In the genomic region with DNA sequence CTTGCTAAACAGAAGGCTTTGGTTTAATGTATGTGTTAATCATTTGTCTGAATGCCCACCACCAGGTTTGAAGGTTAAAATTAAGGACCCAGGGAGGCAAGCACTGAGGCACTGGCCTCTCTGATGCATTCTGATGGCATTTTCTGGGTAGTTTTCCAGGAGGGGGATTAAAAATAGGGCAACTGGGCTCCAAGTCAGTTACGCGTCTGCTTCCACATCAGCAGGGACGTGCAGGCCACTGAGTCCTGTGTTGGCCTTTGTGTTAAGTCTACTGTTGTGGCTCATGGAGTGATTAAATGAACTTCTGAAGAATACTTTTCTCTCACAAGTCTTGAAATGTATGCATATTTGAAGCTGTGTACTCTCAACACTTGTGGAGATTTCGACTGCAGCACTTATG, we compare ENCODE assay signal across 1 cellular context.
TF ChIP-seq lines count a peak whose summit lies in the region.

No MANE protein-coding gene starts in this region.

TF ChIP-seq in HepG2, 621 proteins besides CTCF, POLR2A, EP300 and RAD21:
- TF ChIP-seq CHCHD3 (CRISPR knock-in tag; IDR thresholded peaks at IDR 0.05) (peak; percentile 34; the same call in 1 of the 2 replicates), ZNF510 (CRISPR knock-in tag; IDR thresholded peaks at IDR 0.05; ENCODE audit: low read depth) (no peak), ZNF329 (CRISPR knock-in tag; IDR thresholded peaks at IDR 0.05; ENCODE audit: low read depth) (no peak), KLF16 (CRISPR knock-in tag; IDR thresholded peaks at IDR 0.05) (0 out of 4 replicates have a peak, but pooled peaks of 1 of the 2 experiments have one; percentile 7), PAF1 (CRISPR knock-in tag; IDR thresholded peaks at IDR 0.05) (no peak), ZNF879 (CRISPR knock-in tag; IDR thresholded peaks at IDR 0.05) (0 out of 2 replicates have a peak, but pooled peaks have one; percentile 43), ATAD3A (CRISPR knock-in tag; IDR thresholded peaks at IDR 0.05) (no peak), IRX3 (CRISPR knock-in tag; IDR thresholded peaks at IDR 0.05; ENCODE audit: borderline replicate concordance, low read depth) (no peak), ZBTB7B (CRISPR knock-in tag; IDR thresholded peaks at IDR 0.05) (no peak), GTF2F1 (IDR thresholded peaks at IDR 0.05; ENCODE audit: low read length) (no peak)
- TF ChIP-seq, protein P1, sequence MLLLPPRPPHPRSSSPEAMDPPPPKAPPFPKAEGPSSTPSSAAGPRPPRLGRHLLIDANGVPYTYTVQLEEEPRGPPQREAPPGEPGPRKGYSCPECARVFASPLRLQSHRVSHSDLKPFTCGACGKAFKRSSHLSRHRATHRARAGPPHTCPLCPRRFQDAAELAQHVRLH (CRISPR knock-in tag; IDR thresholded peaks at IDR 0.05; ENCODE audit: borderline replicate concordance, low read depth), result no peak
- TF ChIP-seq, protein P2, sequence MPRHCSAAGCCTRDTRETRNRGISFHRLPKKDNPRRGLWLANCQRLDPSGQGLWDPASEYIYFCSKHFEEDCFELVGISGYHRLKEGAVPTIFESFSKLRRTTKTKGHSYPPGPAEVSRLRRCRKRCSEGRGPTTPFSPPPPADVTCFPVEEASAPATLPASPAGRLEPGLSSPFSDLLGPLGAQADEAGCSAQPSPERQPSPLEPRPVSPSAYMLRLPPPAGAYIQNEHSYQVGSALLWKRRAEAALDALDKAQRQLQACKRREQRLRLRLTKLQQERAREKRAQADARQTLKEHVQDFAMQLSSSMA (CRISPR knock-in tag; IDR thresholded peaks at IDR 0.05), result 0 out of 2 replicates have a peak, but pooled peaks have one; percentile 61
- TF ChIP-seq, protein P3, sequence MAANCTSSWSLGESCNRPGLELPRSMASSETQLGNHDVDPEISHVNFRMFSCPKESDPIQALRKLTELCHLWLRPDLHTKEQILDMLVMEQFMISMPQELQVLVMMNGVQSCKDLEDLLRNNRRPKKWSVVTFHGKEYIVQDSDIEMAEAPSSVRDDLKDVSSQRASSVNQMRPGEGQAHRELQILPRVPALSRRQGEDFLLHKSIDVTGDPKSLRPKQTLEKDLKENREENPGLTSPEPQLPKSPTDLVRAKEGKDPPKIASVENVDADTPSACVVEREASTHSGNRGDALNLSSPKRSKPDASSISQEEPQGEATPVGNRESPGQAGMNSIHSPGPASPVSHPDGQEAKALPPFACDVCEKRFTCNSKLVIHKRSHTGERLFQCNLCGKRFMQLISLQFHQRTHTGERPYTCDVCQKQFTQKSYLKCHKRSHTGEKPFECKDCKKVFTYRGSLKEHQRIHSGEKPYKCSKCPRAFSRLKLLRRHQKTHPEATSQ (CRISPR knock-in tag; IDR thresholded peaks at IDR 0.05; ENCODE audit: borderline replicate concordance), result no peak
- TF ChIP-seq, protein P4, sequence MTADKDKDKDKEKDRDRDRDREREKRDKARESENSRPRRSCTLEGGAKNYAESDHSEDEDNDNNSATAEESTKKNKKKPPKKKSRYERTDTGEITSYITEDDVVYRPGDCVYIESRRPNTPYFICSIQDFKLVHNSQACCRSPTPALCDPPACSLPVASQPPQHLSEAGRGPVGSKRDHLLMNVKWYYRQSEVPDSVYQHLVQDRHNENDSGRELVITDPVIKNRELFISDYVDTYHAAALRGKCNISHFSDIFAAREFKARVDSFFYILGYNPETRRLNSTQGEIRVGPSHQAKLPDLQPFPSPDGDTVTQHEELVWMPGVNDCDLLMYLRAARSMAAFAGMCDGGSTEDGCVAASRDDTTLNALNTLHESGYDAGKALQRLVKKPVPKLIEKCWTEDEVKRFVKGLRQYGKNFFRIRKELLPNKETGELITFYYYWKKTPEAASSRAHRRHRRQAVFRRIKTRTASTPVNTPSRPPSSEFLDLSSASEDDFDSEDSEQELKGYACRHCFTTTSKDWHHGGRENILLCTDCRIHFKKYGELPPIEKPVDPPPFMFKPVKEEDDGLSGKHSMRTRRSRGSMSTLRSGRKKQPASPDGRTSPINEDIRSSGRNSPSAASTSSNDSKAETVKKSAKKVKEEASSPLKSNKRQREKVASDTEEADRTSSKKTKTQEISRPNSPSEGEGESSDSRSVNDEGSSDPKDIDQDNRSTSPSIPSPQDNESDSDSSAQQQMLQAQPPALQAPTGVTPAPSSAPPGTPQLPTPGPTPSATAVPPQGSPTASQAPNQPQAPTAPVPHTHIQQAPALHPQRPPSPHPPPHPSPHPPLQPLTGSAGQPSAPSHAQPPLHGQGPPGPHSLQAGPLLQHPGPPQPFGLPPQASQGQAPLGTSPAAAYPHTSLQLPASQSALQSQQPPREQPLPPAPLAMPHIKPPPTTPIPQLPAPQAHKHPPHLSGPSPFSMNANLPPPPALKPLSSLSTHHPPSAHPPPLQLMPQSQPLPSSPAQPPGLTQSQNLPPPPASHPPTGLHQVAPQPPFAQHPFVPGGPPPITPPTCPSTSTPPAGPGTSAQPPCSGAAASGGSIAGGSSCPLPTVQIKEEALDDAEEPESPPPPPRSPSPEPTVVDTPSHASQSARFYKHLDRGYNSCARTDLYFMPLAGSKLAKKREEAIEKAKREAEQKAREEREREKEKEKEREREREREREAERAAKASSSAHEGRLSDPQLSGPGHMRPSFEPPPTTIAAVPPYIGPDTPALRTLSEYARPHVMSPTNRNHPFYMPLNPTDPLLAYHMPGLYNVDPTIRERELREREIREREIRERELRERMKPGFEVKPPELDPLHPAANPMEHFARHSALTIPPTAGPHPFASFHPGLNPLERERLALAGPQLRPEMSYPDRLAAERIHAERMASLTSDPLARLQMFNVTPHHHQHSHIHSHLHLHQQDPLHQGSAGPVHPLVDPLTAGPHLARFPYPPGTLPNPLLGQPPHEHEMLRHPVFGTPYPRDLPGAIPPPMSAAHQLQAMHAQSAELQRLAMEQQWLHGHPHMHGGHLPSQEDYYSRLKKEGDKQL (CRISPR knock-in tag; IDR thresholded peaks at IDR 0.05; ENCODE audit: low read depth), result no peak
- TF ChIP-seq, protein P5, sequence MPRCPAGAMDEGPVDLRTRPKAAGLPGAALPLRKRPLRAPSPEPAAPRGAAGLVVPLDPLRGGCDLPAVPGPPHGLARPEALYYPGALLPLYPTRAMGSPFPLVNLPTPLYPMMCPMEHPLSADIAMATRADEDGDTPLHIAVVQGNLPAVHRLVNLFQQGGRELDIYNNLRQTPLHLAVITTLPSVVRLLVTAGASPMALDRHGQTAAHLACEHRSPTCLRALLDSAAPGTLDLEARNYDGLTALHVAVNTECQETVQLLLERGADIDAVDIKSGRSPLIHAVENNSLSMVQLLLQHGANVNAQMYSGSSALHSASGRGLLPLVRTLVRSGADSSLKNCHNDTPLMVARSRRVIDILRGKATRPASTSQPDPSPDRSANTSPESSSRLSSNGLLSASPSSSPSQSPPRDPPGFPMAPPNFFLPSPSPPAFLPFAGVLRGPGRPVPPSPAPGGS (CRISPR knock-in tag; IDR thresholded peaks at IDR 0.05), result no peak
- TF ChIP-seq, protein P6, sequence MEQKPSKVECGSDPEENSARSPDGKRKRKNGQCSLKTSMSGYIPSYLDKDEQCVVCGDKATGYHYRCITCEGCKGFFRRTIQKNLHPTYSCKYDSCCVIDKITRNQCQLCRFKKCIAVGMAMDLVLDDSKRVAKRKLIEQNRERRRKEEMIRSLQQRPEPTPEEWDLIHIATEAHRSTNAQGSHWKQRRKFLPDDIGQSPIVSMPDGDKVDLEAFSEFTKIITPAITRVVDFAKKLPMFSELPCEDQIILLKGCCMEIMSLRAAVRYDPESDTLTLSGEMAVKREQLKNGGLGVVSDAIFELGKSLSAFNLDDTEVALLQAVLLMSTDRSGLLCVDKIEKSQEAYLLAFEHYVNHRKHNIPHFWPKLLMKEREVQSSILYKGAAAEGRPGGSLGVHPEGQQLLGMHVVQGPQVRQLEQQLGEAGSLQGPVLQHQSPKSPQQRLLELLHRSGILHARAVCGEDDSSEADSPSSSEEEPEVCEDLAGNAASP (CRISPR knock-in tag; IDR thresholded peaks at IDR 0.05; ENCODE audit: borderline replicate concordance), result no peak
